In the genomic region with DNA sequence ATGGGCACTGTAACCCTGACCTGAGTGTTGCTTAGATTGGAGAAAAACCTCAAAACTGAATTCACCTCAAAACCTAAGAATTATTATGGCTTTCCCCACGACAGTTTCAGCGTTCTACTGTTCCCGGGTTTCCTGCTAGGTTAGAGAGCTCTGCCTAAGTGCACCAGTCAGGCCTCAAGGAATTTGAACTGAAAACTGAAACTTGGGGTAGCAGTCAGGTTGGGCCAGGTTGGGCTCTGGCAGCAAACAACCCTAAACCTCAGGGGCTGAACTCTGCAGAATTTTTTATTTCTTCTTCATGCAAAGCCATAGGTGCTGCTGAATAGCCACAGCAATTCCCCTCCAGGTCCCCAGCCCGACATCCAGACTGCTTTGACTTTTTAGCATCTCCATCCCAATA, we compare ENCODE assay signal across 38 cellular contexts.
"Had no signal": no experiment of that assay in that cellular context is flagged by ENCODE, and none has a peak within 500 bp of the region (broad histone marks: within the 10 kb centered on the region; RNA-seq: fewer than 3 reads in every experiment).

No MANE protein-coding gene starts in this region.

- H3K4me1 Mint-ChIP-seq: activated naive CD4-positive, alpha-beta T cell treated with anti-CD3 and anti-CD28 coated beads, Interleukin-2, amount 10 ng/mL, durations not matched to agents 7 days and 5 days; activated naive CD4-positive, alpha-beta T cell treated with anti-CD3 and anti-CD28 coated beads, Interleukin-2, amount 50 U/mL, for 24 hours; activated naive CD8-positive, alpha-beta T cell treated with anti-CD3 and anti-CD28 coated beads for 36 hours; activated naive CD8-positive, alpha-beta T cell treated with anti-CD3 and anti-CD28 coated beads, Interleukin-2, amount 10 ng/mL, durations not matched to agents 7 days and 5 days; activated naive CD8-positive, alpha-beta T cell treated with anti-CD3 and anti-CD28 coated beads, Interleukin-2, amount 50 U/mL, for 24 hours; activated T-helper 17 cell treated with anti-CD3 and anti-CD28 coated beads, Interleukin-2, amount 50 U/mL, for 72 hours; brain; central memory CD8-positive, alpha-beta T cell had no signal

- H3K27ac Mint-ChIP-seq: activated naive CD4-positive, alpha-beta T cell treated with anti-CD3 and anti-CD28 coated beads for 36 hours; activated naive CD4-positive, alpha-beta T cell treated with anti-CD3 and anti-CD28 coated beads, Interleukin-2, amount 10 ng/mL, durations not matched to agents 7 days and 5 days; activated naive CD4-positive, alpha-beta T cell treated with anti-CD3 and anti-CD28 coated beads, Interleukin-2, amount 50 U/mL, for 24 hours; activated naive CD4-positive, alpha-beta T cell treated with anti-CD3 and anti-CD28 coated beads, Interleukin-2, amount 50 U/mL, for 72 hours; activated naive CD8-positive, alpha-beta T cell; activated naive CD8-positive, alpha-beta T cell treated with anti-CD3 and anti-CD28 coated beads for 36 hours; activated naive CD8-positive, alpha-beta T cell treated with anti-CD3 and anti-CD28 coated beads, Interleukin-2, amount 10 ng/mL, durations not matched to agents 7 days and 5 days; activated naive CD8-positive, alpha-beta T cell treated with anti-CD3 and anti-CD28 coated beads, Interleukin-2, amount 50 U/mL, for 24 hours; activated T-cell treated with anti-CD3 and anti-CD28 coated beads, Interleukin-2, amount 50 U/mL, for 24 hours; activated T-cell treated with anti-CD3 and anti-CD28 coated beads, Interleukin-2, amount 50 U/mL, for 72 hours; activated T-helper 1 cell treated with anti-CD3 and anti-CD28 coated beads, Interleukin-12 subunit alpha, Interleukin-12 subunit beta, Interleukin-2, Interleukin-4 antibody, amounts not matched to agents 30 ng/mL and 10 ng/mL and 1 ng/mL, durations not matched to agents 14 hours and 24 hours and 36 hours; activated T-helper 17 cell treated with anti-CD3 and anti-CD28 coated beads, Interleukin-2, amount 50 U/mL, for 72 hours; activated T-helper 2 cell treated with anti-CD3 and anti-CD28 coated beads, Interferon-gamma antibody, Interleukin-2, Interleukin-4, amounts not matched to agents 10 μg/mL and 5 μg/mL and 100 μg/mL, durations not matched to agents 14 hours and 24 hours and 36 hours; brain had no signal

- H3K27me3 Mint-ChIP-seq: activated naive CD4-positive, alpha-beta T cell treated with anti-CD3 and anti-CD28 coated beads, Interleukin-2, amount 10 ng/mL, durations not matched to agents 7 days and 5 days; activated naive CD4-positive, alpha-beta T cell treated with anti-CD3 and anti-CD28 coated beads, Interleukin-2, amount 50 U/mL, for 24 hours; activated naive CD8-positive, alpha-beta T cell; activated naive CD8-positive, alpha-beta T cell treated with anti-CD3 and anti-CD28 coated beads for 36 hours; activated naive CD8-positive, alpha-beta T cell treated with anti-CD3 and anti-CD28 coated beads, Interleukin-2, amount 50 U/mL, for 24 hours; activated T-cell treated with anti-CD3 and anti-CD28 coated beads, Interleukin-2, amount 50 U/mL, for 24 hours; central memory CD8-positive, alpha-beta T cell had no signal

- H3K27ac ChIP-seq: adrenal gland, ascending aorta, body of pancreas, brain microvascular endothelial cell, breast epithelium, cardiac muscle cell had no signal

- H3K4me3 ChIP-seq: adrenal gland, ascending aorta, body of pancreas, breast epithelium, cardiac muscle cell had no signal

- H3K36me3 Mint-ChIP-seq: activated naive CD4-positive, alpha-beta T cell treated with anti-CD3 and anti-CD28 coated beads, Interleukin-2, amount 10 ng/mL, durations not matched to agents 7 days and 5 days; activated naive CD4-positive, alpha-beta T cell treated with anti-CD3 and anti-CD28 coated beads, Interleukin-2, amount 50 U/mL, for 24 hours; activated naive CD4-positive, alpha-beta T cell treated with anti-CD3 and anti-CD28 coated beads, Interleukin-2, amount 50 U/mL, for 72 hours; activated naive CD8-positive, alpha-beta T cell; activated naive CD8-positive, alpha-beta T cell treated with anti-CD3 and anti-CD28 coated beads for 36 hours; activated naive CD8-positive, alpha-beta T cell treated with anti-CD3 and anti-CD28 coated beads, Interleukin-2, amount 10 ng/mL, durations not matched to agents 7 days and 5 days; brain had no signal

- H3K9me3 Mint-ChIP-seq: activated naive CD4-positive, alpha-beta T cell treated with anti-CD3 and anti-CD28 coated beads for 36 hours; activated naive CD4-positive, alpha-beta T cell treated with anti-CD3 and anti-CD28 coated beads, Interleukin-2, amount 10 ng/mL, durations not matched to agents 7 days and 5 days; activated naive CD4-positive, alpha-beta T cell treated with anti-CD3 and anti-CD28 coated beads, Interleukin-2, amount 50 U/mL, for 24 hours; activated naive CD4-positive, alpha-beta T cell treated with anti-CD3 and anti-CD28 coated beads, Interleukin-2, amount 50 U/mL, for 72 hours; activated naive CD8-positive, alpha-beta T cell treated with anti-CD3 and anti-CD28 coated beads, Interleukin-2, amount 10 ng/mL, durations not matched to agents 7 days and 5 days; activated naive CD8-positive, alpha-beta T cell treated with anti-CD3 and anti-CD28 coated beads, Interleukin-2, amount 50 U/mL, for 24 hours; activated T-cell treated with anti-CD3 and anti-CD28 coated beads, Interleukin-2, amount 50 U/mL, for 24 hours; activated T-cell treated with anti-CD3 and anti-CD28 coated beads, Interleukin-2, amount 50 U/mL, for 4 hours; activated T-cell treated with anti-CD3 and anti-CD28 coated beads, Interleukin-2, amount 50 U/mL, for 72 hours; activated T-helper 1 cell treated with anti-CD3 and anti-CD28 coated beads, Interleukin-12 subunit alpha, Interleukin-12 subunit beta, Interleukin-2, Interleukin-4 antibody, amounts not matched to agents 30 ng/mL and 10 ng/mL and 1 ng/mL, durations not matched to agents 14 hours and 24 hours and 36 hours; activated T-helper 2 cell treated with anti-CD3 and anti-CD28 coated beads, Interferon-gamma antibody, Interleukin-2, Interleukin-4, amounts not matched to agents 10 μg/mL and 5 μg/mL and 100 μg/mL, durations not matched to agents 14 hours and 24 hours and 36 hours had no signal

- H3K36me3 ChIP-seq: adrenal gland, ascending aorta, brain microvascular endothelial cell, breast epithelium, cardiac muscle cell had no signal

- H3K4me3 Mint-ChIP-seq: activated naive CD4-positive, alpha-beta T cell treated with anti-CD3 and anti-CD28 coated beads for 36 hours; activated naive CD4-positive, alpha-beta T cell treated with anti-CD3 and anti-CD28 coated beads, Interleukin-2, amount 10 ng/mL, durations not matched to agents 7 days and 5 days; activated naive CD4-positive, alpha-beta T cell treated with anti-CD3 and anti-CD28 coated beads, Interleukin-2, amount 50 U/mL, for 24 hours; activated naive CD8-positive, alpha-beta T cell; activated naive CD8-positive, alpha-beta T cell treated with anti-CD3 and anti-CD28 coated beads for 36 hours; activated naive CD8-positive, alpha-beta T cell treated with anti-CD3 and anti-CD28 coated beads, Interleukin-2, amount 10 ng/mL, durations not matched to agents 7 days and 5 days; activated naive CD8-positive, alpha-beta T cell treated with anti-CD3 and anti-CD28 coated beads, Interleukin-2, amount 50 U/mL, for 24 hours; activated T-cell treated with anti-CD3 and anti-CD28 coated beads, Interleukin-2, amount 50 U/mL, for 24 hours; activated T-cell treated with anti-CD3 and anti-CD28 coated beads, Interleukin-2, amount 50 U/mL, for 4 hours; activated T-cell treated with anti-CD3 and anti-CD28 coated beads, Interleukin-2, amount 50 U/mL, for 72 hours; activated T-helper 1 cell treated with anti-CD3 and anti-CD28 coated beads, Interleukin-12 subunit alpha, Interleukin-12 subunit beta, Interleukin-2, Interleukin-4 antibody, amounts not matched to agents 30 ng/mL and 10 ng/mL and 1 ng/mL, durations not matched to agents 14 hours and 24 hours and 36 hours; activated T-helper 17 cell treated with anti-CD3 and anti-CD28 coated beads, Interleukin-2, amount 50 U/mL, for 72 hours; brain; central memory CD8-positive, alpha-beta T cell had no signal

- DNase-seq: activated effector memory CD4-positive, alpha-beta T cell treated with anti-CD3 and anti-CD28 coated beads, Interleukin-2, amount 50 U/mL, for 16 hours; activated effector memory CD4-positive, alpha-beta T cell treated with Interleukin-2 at 50 U/mL for 16 hours; activated gamma-delta T cell; activated gamma-delta T cell treated with Interleukin-2 at 50 U/mL for 16 hours; activated naive CD4-positive, alpha-beta T cell; activated naive CD4-positive, alpha-beta T cell treated with anti-CD3 and anti-CD28 coated beads for 36 hours; activated naive CD4-positive, alpha-beta T cell treated with anti-CD3 and anti-CD28 coated beads, Interleukin-2, amount 10 ng/mL, durations not matched to agents 7 days and 5 days; activated naive CD4-positive, alpha-beta T cell treated with anti-CD3 and anti-CD28 coated beads, Interleukin-2, amount 50 U/mL, for 16 hours; activated naive CD4-positive, alpha-beta T cell treated with Interleukin-2 at 50 U/mL for 16 hours; activated naive CD8-positive, alpha-beta T cell treated with anti-CD3 and anti-CD28 coated beads for 36 hours; activated naive CD8-positive, alpha-beta T cell treated with anti-CD3 and anti-CD28 coated beads, Interleukin-2, amount 10 ng/mL, durations not matched to agents 7 days and 5 days; activated naive CD8-positive, alpha-beta T cell treated with anti-CD3 and anti-CD28 coated beads, Interleukin-2, amount 50 U/mL, for 24 hours; activated T-cell treated with anti-CD3 and anti-CD28 coated beads, Interleukin-2, amount 50 U/mL, for 1 hour; activated T-cell treated with anti-CD3 and anti-CD28 coated beads, Interleukin-2, amount 50 U/mL, for 24 hours; activated T-cell treated with anti-CD3 and anti-CD28 coated beads, Interleukin-2, amount 50 U/mL, for 4 hours; activated T-cell treated with anti-CD3 and anti-CD28 coated beads, Interleukin-2, amount 50 U/mL, for 48 hours; activated T-cell treated with anti-CD3 and anti-CD28 coated beads, Interleukin-2, amount 50 U/mL, for 72 hours; adrenal gland; amniotic stem cell; amygdala; anterior cingulate cortex; aorta; body of pancreas; brain microvascular endothelial cell; caudate nucleus; central memory CD4-positive, alpha-beta T cell; cerebellar nuclear complex had no signal

- ATAC-seq: activated naive CD4-positive, alpha-beta T cell treated with anti-CD3 and anti-CD28 coated beads, Interleukin-2, amount 50 U/mL, for 72 hours; activated naive CD8-positive, alpha-beta T cell treated with anti-CD3 and anti-CD28 coated beads, Interleukin-2, amount 50 U/mL, for 24 hours; activated T-cell treated with anti-CD3 and anti-CD28 coated beads, Interleukin-2, amount 50 U/mL, for 4 hours; activated T-cell treated with anti-CD3 and anti-CD28 coated beads, Interleukin-2, amount 50 U/mL, for 72 hours; activated T-helper 17 cell treated with anti-CD3 and anti-CD28 coated beads, Interleukin-2, amount 50 U/mL, for 72 hours; body of pancreas had no signal

- H3K9me3 ChIP-seq: adrenal gland, ascending aorta, body of pancreas, breast epithelium had no signal

- H3K4me1 ChIP-seq: adrenal gland, ascending aorta, body of pancreas, breast epithelium had no signal

- H3K27me3 ChIP-seq: adrenal gland, ascending aorta, body of pancreas, brain microvascular endothelial cell, breast epithelium, cardiac muscle cell had no signal
